Comparison of ENCODE assay signal across 1 cellular context in the genomic region with DNA sequence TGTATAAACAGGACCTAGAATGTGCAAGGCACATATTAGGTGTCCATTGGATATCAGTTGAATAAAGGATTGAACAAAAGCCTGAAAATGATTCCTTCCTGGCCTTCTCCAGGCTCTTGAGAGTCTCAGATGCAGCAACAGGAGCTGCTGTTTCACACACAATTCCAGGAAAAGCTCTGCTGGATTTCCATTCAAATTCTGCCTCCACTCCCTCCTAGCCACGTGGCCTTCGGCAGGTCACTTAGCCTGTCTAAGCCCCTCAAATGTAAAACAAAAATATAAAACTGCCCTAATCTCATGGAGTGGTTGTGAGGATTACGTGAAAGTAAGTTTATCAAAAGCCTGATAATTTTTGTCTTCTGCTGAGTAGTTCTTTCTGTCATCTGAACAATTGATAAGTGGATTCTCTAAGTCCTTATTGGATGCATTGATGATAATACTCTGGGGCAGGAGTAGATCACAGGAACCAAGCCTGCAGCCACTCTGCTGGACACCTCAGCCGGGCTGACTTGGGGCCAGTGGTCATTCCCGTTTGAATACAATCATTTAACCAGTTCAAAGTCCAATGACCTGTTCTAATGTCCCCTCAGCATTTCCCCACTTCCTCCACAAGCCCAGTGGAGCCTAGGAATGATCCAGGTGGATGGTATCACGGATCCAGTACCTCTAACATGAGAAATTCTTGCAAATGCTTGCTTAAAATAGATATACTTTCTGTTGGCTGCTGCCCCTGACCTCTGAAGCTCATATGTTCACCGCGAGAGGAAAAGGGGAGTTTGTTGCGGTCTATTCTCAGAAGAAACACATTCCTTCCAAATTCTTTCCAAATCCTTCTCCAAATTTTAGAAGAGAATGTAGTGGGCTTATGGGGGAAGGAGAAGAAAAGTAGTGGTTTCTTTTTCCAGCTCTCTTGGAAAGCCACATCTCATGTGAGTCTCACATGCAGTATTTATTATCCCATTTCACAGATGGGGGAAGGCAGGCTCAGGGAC.
A peak's percentile ranks its signal among the peaks of the same experiment; 100 is the strongest.
TF ChIP-seq lines count a peak whose summit lies in the region.

No MANE protein-coding gene starts in this region.

TF ChIP-seq in HepG2, 621 proteins besides CTCF, POLR2A, EP300 and RAD21 (continued from another document and continues in another):
- peak; percentile 42; the same call in 1 of the 2 replicates for TF ChIP-seq ZNF644 (CRISPR knock-in tag; IDR thresholded peaks at IDR 0.05; ENCODE audit: low read depth)
- TF ChIP-seq, protein P1, sequence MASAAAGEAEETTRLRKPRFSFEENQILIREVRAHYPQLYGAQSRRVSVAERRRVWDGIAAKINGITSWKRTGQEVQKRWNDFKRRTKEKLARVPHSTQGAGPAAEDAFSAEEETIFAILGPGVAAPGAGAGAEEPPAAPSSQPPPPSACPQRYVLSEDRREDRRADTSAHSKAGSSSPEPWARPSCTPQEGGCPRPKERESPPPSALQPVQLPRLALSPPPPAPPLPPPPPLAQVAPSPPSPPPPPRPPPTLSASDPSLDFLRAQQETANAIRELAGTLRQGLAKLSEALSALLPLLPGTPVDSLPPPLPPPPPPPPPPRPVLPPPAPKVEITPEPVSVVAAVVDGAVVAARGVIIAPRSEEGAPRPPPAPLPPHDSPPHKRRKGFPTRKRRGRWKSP (CRISPR knock-in tag; IDR thresholded peaks at IDR 0.05), result no peak
- TF ChIP-seq ZNF598 (CRISPR knock-in tag; IDR thresholded peaks at IDR 0.05; ENCODE audit: borderline replicate concordance), result no peak
- no peak for TF ChIP-seq RARG (CRISPR knock-in tag; IDR thresholded peaks at IDR 0.05; ENCODE audit: low read depth)
- TF ChIP-seq PHB2 (IDR thresholded peaks at IDR 0.05; ENCODE audit: partially characterized antibody), result no peak
- TF ChIP-seq HOXA3 (CRISPR knock-in tag; IDR thresholded peaks at IDR 0.05), result peak; percentile 48; the same call in 1 of the 2 replicates
- no peak for TF ChIP-seq NFYB (CRISPR knock-in tag; IDR thresholded peaks at IDR 0.05)
- TF ChIP-seq MTF1 (CRISPR knock-in tag; IDR thresholded peaks at IDR 0.05), result no peak
- no peak for TF ChIP-seq ZC3H4 (CRISPR knock-in tag; IDR thresholded peaks at IDR 0.05; ENCODE audit: borderline replicate concordance)
- no peak for TF ChIP-seq CREM (IDR thresholded peaks at IDR 0.05)
- TF ChIP-seq CREM (CRISPR knock-in tag; IDR thresholded peaks at IDR 0.05), result no peak
- no peak for TF ChIP-seq MIER2 (CRISPR knock-in tag; IDR thresholded peaks at IDR 0.05)
- TF ChIP-seq ZNF232 (CRISPR knock-in tag; IDR thresholded peaks at IDR 0.05; ENCODE audit: borderline replicate concordance), result no peak
- peak; percentile 45; the same call in 1 of the 2 replicates for TF ChIP-seq HDAC2 (CRISPR knock-in tag; IDR thresholded peaks at IDR 0.05)
- TF ChIP-seq, protein P2, sequence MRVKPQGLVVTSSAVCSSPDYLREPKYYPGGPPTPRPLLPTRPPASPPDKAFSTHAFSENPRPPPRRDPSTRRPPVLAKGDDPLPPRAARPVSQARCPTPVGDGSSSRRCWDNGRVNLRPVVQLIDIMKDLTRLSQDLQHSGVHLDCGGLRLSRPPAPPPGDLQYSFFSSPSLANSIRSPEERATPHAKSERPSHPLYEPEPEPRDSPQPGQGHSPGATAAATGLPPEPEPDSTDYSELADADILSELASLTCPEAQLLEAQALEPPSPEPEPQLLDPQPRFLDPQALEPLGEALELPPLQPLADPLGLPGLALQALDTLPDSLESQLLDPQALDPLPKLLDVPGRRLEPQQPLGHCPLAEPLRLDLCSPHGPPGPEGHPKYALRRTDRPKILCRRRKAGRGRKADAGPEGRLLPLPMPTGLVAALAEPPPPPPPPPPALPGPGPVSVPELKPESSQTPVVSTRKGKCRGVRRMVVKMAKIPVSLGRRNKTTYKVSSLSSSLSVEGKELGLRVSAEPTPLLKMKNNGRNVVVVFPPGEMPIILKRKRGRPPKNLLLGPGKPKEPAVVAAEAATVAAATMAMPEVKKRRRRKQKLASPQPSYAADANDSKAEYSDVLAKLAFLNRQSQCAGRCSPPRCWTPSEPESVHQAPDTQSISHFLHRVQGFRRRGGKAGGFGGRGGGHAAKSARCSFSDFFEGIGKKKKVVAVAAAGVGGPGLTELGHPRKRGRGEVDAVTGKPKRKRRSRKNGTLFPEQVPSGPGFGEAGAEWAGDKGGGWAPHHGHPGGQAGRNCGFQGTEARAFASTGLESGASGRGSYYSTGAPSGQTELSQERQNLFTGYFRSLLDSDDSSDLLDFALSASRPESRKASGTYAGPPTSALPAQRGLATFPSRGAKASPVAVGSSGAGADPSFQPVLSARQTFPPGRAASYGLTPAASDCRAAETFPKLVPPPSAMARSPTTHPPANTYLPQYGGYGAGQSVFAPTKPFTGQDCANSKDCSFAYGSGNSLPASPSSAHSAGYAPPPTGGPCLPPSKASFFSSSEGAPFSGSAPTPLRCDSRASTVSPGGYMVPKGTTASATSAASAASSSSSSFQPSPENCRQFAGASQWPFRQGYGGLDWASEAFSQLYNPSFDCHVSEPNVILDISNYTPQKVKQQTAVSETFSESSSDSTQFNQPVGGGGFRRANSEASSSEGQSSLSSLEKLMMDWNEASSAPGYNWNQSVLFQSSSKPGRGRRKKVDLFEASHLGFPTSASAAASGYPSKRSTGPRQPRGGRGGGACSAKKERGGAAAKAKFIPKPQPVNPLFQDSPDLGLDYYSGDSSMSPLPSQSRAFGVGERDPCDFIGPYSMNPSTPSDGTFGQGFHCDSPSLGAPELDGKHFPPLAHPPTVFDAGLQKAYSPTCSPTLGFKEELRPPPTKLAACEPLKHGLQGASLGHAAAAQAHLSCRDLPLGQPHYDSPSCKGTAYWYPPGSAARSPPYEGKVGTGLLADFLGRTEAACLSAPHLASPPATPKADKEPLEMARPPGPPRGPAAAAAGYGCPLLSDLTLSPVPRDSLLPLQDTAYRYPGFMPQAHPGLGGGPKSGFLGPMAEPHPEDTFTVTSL (CRISPR knock-in tag; IDR thresholded peaks at IDR 0.05; ENCODE audit: borderline replicate concordance), result peak; percentile 29; the same call in 1 of the 2 replicates
- no peak for TF ChIP-seq CREB1 (IDR thresholded peaks at IDR 0.05)
- TF ChIP-seq CREB1 (CRISPR knock-in tag; IDR thresholded peaks at IDR 0.05), result peak; percentile 51; the same call in 1 of the 2 replicates
- TF ChIP-seq, protein P3, sequence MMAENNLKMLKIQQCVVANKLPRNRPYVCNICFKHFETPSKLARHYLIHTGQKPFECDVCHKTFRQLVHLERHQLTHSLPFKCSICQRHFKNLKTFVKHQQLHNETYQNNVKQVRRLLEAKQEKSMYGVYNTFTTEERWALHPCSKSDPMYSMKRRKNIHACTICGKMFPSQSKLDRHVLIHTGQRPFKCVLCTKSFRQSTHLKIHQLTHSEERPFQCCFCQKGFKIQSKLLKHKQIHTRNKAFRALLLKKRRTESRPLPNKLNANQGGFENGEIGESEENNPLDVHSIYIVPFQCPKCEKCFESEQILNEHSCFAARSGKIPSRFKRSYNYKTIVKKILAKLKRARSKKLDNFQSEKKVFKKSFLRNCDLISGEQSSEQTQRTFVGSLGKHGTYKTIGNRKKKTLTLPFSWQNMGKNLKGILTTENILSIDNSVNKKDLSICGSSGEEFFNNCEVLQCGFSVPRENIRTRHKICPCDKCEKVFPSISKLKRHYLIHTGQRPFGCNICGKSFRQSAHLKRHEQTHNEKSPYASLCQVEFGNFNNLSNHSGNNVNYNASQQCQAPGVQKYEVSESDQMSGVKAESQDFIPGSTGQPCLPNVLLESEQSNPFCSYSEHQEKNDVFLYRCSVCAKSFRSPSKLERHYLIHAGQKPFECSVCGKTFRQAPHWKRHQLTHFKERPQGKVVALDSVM (CRISPR knock-in tag; IDR thresholded peaks at IDR 0.05), result no peak
- TF ChIP-seq, protein P4, sequence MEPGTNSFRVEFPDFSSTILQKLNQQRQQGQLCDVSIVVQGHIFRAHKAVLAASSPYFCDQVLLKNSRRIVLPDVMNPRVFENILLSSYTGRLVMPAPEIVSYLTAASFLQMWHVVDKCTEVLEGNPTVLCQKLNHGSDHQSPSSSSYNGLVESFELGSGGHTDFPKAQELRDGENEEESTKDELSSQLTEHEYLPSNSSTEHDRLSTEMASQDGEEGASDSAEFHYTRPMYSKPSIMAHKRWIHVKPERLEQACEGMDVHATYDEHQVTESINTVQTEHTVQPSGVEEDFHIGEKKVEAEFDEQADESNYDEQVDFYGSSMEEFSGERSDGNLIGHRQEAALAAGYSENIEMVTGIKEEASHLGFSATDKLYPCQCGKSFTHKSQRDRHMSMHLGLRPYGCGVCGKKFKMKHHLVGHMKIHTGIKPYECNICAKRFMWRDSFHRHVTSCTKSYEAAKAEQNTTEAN (CRISPR knock-in tag; conservative IDR thresholded peaks at IDR 0.05), result 0 out of 2 replicates have a peak, but pooled peaks have one; percentile 28
- TF ChIP-seq, protein P5, sequence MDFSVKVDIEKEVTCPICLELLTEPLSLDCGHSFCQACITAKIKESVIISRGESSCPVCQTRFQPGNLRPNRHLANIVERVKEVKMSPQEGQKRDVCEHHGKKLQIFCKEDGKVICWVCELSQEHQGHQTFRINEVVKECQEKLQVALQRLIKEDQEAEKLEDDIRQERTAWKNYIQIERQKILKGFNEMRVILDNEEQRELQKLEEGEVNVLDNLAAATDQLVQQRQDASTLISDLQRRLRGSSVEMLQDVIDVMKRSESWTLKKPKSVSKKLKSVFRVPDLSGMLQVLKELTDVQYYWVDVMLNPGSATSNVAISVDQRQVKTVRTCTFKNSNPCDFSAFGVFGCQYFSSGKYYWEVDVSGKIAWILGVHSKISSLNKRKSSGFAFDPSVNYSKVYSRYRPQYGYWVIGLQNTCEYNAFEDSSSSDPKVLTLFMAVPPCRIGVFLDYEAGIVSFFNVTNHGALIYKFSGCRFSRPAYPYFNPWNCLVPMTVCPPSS (IDR thresholded peaks at IDR 0.05), result no peak
- TF ChIP-seq MIXL1 (CRISPR knock-in tag; IDR thresholded peaks at IDR 0.05), result peak; percentile 40; the same call in 1 of the 2 replicates
- TF ChIP-seq ZNF180 (CRISPR knock-in tag; IDR thresholded peaks at IDR 0.05; ENCODE audit: borderline replicate concordance, low read depth), result no peak
- TF ChIP-seq, protein P6, sequence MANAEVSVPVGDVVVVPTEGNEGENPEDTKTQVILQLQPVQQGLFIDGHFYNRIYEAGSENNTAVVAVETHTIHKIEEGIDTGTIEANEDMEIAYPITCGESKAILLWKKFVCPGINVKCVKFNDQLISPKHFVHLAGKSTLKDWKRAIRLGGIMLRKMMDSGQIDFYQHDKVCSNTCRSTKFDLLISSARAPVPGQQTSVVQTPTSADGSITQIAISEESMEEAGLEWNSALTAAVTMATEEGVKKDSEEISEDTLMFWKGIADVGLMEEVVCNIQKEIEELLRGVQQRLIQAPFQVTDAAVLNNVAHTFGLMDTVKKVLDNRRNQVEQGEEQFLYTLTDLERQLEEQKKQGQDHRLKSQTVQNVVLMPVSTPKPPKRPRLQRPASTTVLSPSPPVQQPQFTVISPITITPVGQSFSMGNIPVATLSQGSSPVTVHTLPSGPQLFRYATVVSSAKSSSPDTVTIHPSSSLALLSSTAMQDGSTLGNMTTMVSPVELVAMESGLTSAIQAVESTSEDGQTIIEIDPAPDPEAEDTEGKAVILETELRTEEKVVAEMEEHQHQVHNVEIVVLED (CRISPR knock-in tag; IDR thresholded peaks at IDR 0.05; ENCODE audit: borderline replicate concordance), result no peak
- peak; percentile 56; the same call in 1 of the 2 replicates for TF ChIP-seq HNF4G (IDR thresholded peaks at IDR 0.05; ENCODE audit: borderline replicate concordance, low read depth, low read length)
- peak; percentile 80; the same call in 1 of the 2 replicates for TF ChIP-seq HNF4G (CRISPR knock-in tag; IDR thresholded peaks at IDR 0.05; ENCODE audit: borderline replicate concordance, low read depth)
- TF ChIP-seq, protein P7, sequence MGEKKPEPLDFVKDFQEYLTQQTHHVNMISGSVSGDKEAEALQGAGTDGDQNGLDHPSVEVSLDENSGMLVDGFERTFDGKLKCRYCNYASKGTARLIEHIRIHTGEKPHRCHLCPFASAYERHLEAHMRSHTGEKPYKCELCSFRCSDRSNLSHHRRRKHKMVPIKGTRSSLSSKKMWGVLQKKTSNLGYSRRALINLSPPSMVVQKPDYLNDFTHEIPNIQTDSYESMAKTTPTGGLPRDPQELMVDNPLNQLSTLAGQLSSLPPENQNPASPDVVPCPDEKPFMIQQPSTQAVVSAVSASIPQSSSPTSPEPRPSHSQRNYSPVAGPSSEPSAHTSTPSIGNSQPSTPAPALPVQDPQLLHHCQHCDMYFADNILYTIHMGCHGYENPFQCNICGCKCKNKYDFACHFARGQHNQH (CRISPR knock-in tag; IDR thresholded peaks at IDR 0.05), result 0 out of 2 replicates have a peak, but pooled peaks have one; percentile 51
- no peak for TF ChIP-seq RBFOX2 (IDR thresholded peaks at IDR 0.05; ENCODE audit: low read depth, low read length)
- TF ChIP-seq MLXIP (CRISPR knock-in tag; IDR thresholded peaks at IDR 0.05; ENCODE audit: borderline replicate concordance), result no peak
- no peak for TF ChIP-seq AHR (CRISPR knock-in tag; IDR thresholded peaks at IDR 0.05)
- TF ChIP-seq YEATS2 (CRISPR knock-in tag; IDR thresholded peaks at IDR 0.05; ENCODE audit: borderline replicate concordance), result no peak
- no peak for TF ChIP-seq ZNF672 (CRISPR knock-in tag; IDR thresholded peaks at IDR 0.05)
- no peak for TF ChIP-seq SATB2 (CRISPR knock-in tag; IDR thresholded peaks at IDR 0.05)
- TF ChIP-seq, protein P8, sequence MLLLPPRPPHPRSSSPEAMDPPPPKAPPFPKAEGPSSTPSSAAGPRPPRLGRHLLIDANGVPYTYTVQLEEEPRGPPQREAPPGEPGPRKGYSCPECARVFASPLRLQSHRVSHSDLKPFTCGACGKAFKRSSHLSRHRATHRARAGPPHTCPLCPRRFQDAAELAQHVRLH (CRISPR knock-in tag; IDR thresholded peaks at IDR 0.05; ENCODE audit: borderline replicate concordance, low read depth), result no peak
- no peak for TF ChIP-seq BHLHE40 (IDR thresholded peaks at IDR 0.05; ENCODE audit: low read length)
- TF ChIP-seq SRSF4 (IDR thresholded peaks at IDR 0.05; ENCODE audit: low read depth, low read length, poor library complexity, severe bottlenecking), result no peak
- TF ChIP-seq NPAS2 (CRISPR knock-in tag; IDR thresholded peaks at IDR 0.05; ENCODE audit: borderline replicate concordance), result no peak
- peak; percentile 62; the same call in 1 of the 2 replicates for TF ChIP-seq ZSCAN9 (CRISPR knock-in tag; IDR thresholded peaks at IDR 0.05; ENCODE audit: borderline replicate concordance)
